ENCODE assay signal across 20 cellular contexts in the genomic region with DNA sequence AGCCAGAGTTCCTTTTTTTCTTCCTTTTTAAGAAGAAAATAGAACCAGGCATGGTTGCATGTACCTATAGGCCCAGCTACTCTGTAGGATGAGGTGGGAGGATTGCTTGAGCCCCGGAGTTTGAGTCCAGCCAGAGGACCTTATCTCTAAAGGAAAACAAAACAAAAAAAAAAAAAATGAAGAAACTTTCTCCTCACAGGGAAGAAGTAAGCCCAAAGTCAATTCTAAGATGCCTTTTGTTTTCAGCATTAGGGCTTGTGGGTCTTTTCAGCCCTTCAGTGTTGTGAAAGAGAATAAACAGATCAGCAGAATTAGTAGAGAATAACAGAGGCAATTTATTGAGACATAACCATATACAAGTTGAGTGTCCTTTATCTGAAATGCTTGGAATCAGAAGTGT.
"Had no signal": no experiment of that assay in that cellular context is flagged by ENCODE, and none has a peak within 500 bp of the region (broad histone marks: within the 10 kb centered on the region; RNA-seq: fewer than 3 reads in every experiment).

No MANE protein-coding gene starts in this region.

- H3K9me3 ChIP-seq: colonic mucosa, thyroid gland had no signal

- ATAC-seq: heart right ventricle; left ventricle myocardium superior; natural killer cell treated with Interleukin-12 subunit alpha and Interleukin-12 subunit beta and Interleukin-15 and Interleukin-18, amount 100 ng/mL, for 72 hours had no signal

- H3K27ac Mint-ChIP-seq: activated naive CD8-positive, alpha-beta T cell; endodermal cell; immature natural killer cell; natural killer cell treated with Interleukin-12 subunit alpha and Interleukin-12 subunit beta and Interleukin-15 and Interleukin-18, amount 100 ng/mL, for 72 hours had no signal

- H3K9me3 Mint-ChIP-seq: immature natural killer cell; natural killer cell treated with Interleukin-12 subunit alpha and Interleukin-12 subunit beta and Interleukin-15 and Interleukin-18, amount 100 ng/mL, for 72 hours had no signal

- H3K4me3 Mint-ChIP-seq: activated naive CD8-positive, alpha-beta T cell; endodermal cell; immature natural killer cell; natural killer cell treated with Interleukin-12 subunit alpha and Interleukin-12 subunit beta and Interleukin-15 and Interleukin-18, amount 100 ng/mL, for 72 hours had no signal

- DNase-seq: activated CD4-positive, CD25-positive, alpha-beta regulatory T cell treated with anti-CD3 and anti-CD28 coated beads, Interleukin-2, amount 50 U/mL, for 72 hours; activated CD8-positive, alpha-beta memory T cell treated with anti-CD3 and anti-CD28 coated beads for 24 hours; amniotic stem cell; colonic mucosa; endodermal cell; heart right ventricle; immature natural killer cell; left ventricle myocardium superior; mesendoderm; nucleus accumbens; retina; stimulated activated CD4-positive, alpha-beta T cell treated with anti-CD3 and anti-CD28 coated beads, Interleukin-12 subunit alpha, Interleukin-12 subunit beta, amount 100 ng/mL, for 4 hours; stimulated activated CD4-positive, alpha-beta T cell treated with anti-CD3 and anti-CD28 coated beads, Interleukin-1b, Interleukin-23, amount 100 ng/mL, for 48 hours; stimulated activated CD8-positive, alpha-beta memory T cell treated with anti-CD3 and anti-CD28 coated beads, Interleukin-4, amount 100 ng/mL, for 48 hours; stimulated activated naive CD4-positive, alpha-beta T cell; thyroid gland had no signal

- H3K27me3 Mint-ChIP-seq: activated naive CD8-positive, alpha-beta T cell; natural killer cell treated with Interleukin-12 subunit alpha and Interleukin-12 subunit beta and Interleukin-15 and Interleukin-18, amount 100 ng/mL, for 72 hours had no signal

- H3K27ac ChIP-seq: colonic mucosa, epithelial cell of prostate, thyroid gland, VCaP had no signal

- H3K36me3 ChIP-seq: colonic mucosa, heart right ventricle, thyroid gland had no signal

- H3K4me3 ChIP-seq: colonic mucosa, heart right ventricle, thyroid gland had no signal

- H3K4me1 ChIP-seq: colonic mucosa, thyroid gland had no signal

- H3K27me3 ChIP-seq: colonic mucosa, heart right ventricle, thyroid gland had no signal
